8 cellular contexts compared by ENCODE assay signal in the genomic region with DNA sequence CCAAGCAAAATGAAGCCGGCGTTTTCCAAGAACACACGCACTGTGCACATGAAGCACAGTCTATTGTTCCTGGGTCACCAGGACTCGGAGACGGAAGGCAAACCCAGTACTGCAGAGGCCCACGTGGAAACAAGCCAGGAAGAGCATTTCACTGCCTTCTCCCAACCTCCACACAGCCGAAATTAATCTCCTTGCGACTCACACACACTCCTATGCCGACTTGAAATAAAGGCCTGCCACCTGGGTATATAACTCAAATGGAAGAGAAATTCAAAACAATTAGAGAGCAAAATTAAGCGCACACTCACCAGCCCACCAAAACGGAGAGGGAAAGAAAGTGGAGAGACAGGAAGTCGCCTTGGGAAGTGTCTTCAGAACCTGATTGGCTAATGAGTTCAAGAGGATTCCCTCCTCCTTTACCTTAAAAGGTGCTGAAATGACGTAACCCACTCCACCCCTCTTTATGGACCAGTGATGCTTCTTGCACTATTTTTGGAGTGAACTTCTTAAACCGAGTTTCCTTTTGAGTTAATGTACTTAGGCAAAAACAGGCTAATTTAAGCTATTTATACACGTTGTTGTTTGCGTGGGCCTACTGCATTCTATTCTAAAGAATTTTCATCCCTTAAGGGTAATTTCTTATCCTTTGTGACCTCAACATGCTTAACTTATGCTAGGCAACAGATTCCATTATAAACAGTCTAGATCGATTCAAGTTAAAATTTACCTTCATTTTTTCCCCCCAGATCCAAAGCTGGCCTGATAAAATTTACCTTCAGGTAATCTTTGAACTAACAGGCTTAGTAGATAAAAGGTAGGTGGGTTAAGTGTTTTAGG. TPM values are rescaled to one million over a fixed set of nuclear protein-coding genes. Genes with fewer than 3 reads are reported as not detected.
A peak's percentile ranks its signal among the peaks of the same experiment; 100 is the strongest.
DNase-seq lines count a peak whose midpoint lies in the region; ATAC-seq and TF ChIP-seq lines count a peak whose summit lies in the region.

A gene with protein sequence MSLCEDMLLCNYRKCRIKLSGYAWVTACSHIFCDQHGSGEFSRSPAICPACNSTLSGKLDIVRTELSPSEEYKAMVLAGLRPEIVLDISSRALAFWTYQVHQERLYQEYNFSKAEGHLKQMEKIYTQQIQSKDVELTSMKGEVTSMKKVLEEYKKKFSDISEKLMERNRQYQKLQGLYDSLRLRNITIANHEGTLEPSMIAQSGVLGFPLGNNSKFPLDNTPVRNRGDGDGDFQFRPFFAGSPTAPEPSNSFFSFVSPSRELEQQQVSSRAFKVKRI (minus strand): TSS at position 334 of the 837 bp plus-strand sequence. CDS start 16,756 bp downstream, outside the sequence.

- H3K36me3 ChIP-seq in DOHH2 (ENCODE audit: control insufficient read depth, low read length) = peaks cover 41% of the 10 kb centered on the region
- peaks cover 24% of the 10 kb centered on the region; the same call in 1 of the 2 replicates for H3K36me3 ChIP-seq in OCI-LY7 (ENCODE audit: insufficient read depth, low read length)
- H3K36me3 ChIP-seq in esophagus muscularis mucosa = peaks cover 0 to 8% (median 4%) of the 10 kb centered on the region in 4 donors
- no peaks in the 10 kb centered on the region for H3K36me3 ChIP-seq in mucosa of rectum (ENCODE audit: control insufficient read depth in 2 of 2, insufficient read depth in 2 of 2, low read length in 2 of 2)
- peaks cover 2 to 4% of the 10 kb centered on the region in 2 donors for H3K36me3 ChIP-seq in stomach smooth muscle (ENCODE audit: control insufficient read depth in 2 of 2, insufficient read depth in 2 of 2, low read length in 2 of 2)

- no peak for TF ChIP-seq CTCF in DOHH2 (IDR thresholded peaks at IDR 0.05; ENCODE audit: low read depth, low read length, poor library complexity, severe bottlenecking)
- TF ChIP-seq CTCF in OCI-LY7 (conservative IDR thresholded peaks at IDR 0.05; ENCODE audit: low read length) = no peak
- TF ChIP-seq CTCF in esophagus muscularis mucosa (IDR thresholded peaks at IDR 0.05) = no peak

- TF ChIP-seq POLR2A in esophagus muscularis mucosa (IDR thresholded peaks at IDR 0.05; ENCODE audit: low read depth) = peak; percentile 11

- POLR2A ChIA-PET in OCI-LY7 (lab: Charles Lee) = interaction anchor here (0.7 to 2.7 kb wide), 11 partner anchors 9 to 351 kb away, joined by 3 to 73 read pairs (median 4); a partner anchor contains a TSS

- H2AFZ ChIP-seq in OCI-LY7 (ENCODE audit: low read length) = peak within 1 kb of the TSS; percentile 81

- peak within 1 kb of the TSS; percentile 70 to 84 for H3K9ac ChIP-seq in mucosa of rectum (ENCODE audit: low read depth in 1 of 2, low read length in 2 of 2)
- H3K9ac ChIP-seq in stomach smooth muscle (ENCODE audit: low read length in 2 of 2) = peak within 1 kb of the TSS; percentile 82 to 93

- H3K27me3 ChIP-seq in DOHH2 (ENCODE audit: control insufficient read depth, low read length) = no peaks in the 10 kb centered on the region
- no peaks in the 10 kb centered on the region for H3K27me3 ChIP-seq in esophagus muscularis mucosa
- no peaks in the 10 kb centered on the region for H3K27me3 ChIP-seq in mucosa of rectum (ENCODE audit: control insufficient read depth in 2 of 2, insufficient read depth in 2 of 2, low read length in 2 of 2)
- no peaks in the 10 kb centered on the region for H3K27me3 ChIP-seq in stomach smooth muscle (ENCODE audit: control insufficient read depth in 1 of 2, insufficient read depth in 2 of 2, low read length in 2 of 2)

- peak; percentile 93 for ATAC-seq in GM21528 (IDR thresholded peaks at IDR 0.05; ENCODE audit: low FRiP score, unreplicated experiment)

- intact Hi-C loops in OCI-LY7 (cut with micrococcal nuclease; ENCODE audit: unreplicated experiment) = loop anchor here (1.0 kb wide), 1 partner anchor 10 kb away; a partner anchor contains a TSS
- intact Hi-C loops in esophagus muscularis mucosa (cut with DNase I) = loop anchor here (5.0 kb wide), 1 partner anchor 349 kb away; a partner anchor contains a TSS

- no peaks in the 10 kb centered on the region for H3K9me3 ChIP-seq in DOHH2 (ENCODE audit: control insufficient read depth, insufficient read depth, low read length)
- no peaks in the 10 kb centered on the region for H3K9me3 ChIP-seq in OCI-LY7 (ENCODE audit: low read length)
- no peaks in the 10 kb centered on the region for H3K9me3 ChIP-seq in esophagus muscularis mucosa
- H3K9me3 ChIP-seq in mucosa of rectum (ENCODE audit: control insufficient read depth in 2 of 2, low read length in 2 of 2) = no peaks in the 10 kb centered on the region
- no peaks in the 10 kb centered on the region for H3K9me3 ChIP-seq in stomach smooth muscle (ENCODE audit: control insufficient read depth in 2 of 2, low read length in 2 of 2)

- H3K36me3 Mint-ChIP-seq in activated T-cell treated with anti-CD3 and anti-CD28 coated beads, Interleukin-2, amount 50 U/mL, for 24 hours (ENCODE audit: low read depth) = peaks cover 45% of the 10 kb centered on the region

- peaks cover 52% of the 10 kb centered on the region for H3K4me1 ChIP-seq in DOHH2 (ENCODE audit: control insufficient read depth, low read length)
- peaks cover 49% of the 10 kb centered on the region for H3K4me1 ChIP-seq in OCI-LY7 (ENCODE audit: insufficient read depth, low read length, poor library complexity, severe bottlenecking)
- peaks cover 11 to 43% (median 41%) of the 10 kb centered on the region in 4 donors for H3K4me1 ChIP-seq in esophagus muscularis mucosa
- peaks cover 7 to 9% of the 10 kb centered on the region in 2 donors for H3K4me1 ChIP-seq in mucosa of rectum (ENCODE audit: control insufficient read depth in 2 of 2, insufficient read depth in 2 of 2, low read length in 2 of 2)
- H3K4me1 ChIP-seq in stomach smooth muscle (ENCODE audit: control insufficient read depth, insufficient read depth, low read length) = no peaks in the 10 kb centered on the region

- H4K20me1 ChIP-seq in DOHH2 (ENCODE audit: control insufficient read depth, insufficient read depth, low read depth, low read length) (peaks cover 6% of the 10 kb centered on the region; the same call in 1 of the 2 replicates), OCI-LY7 (ENCODE audit: insufficient read depth, low read length) (peaks cover 7% of the 10 kb centered on the region; the same call in 1 of the 2 replicates)

- H3K4me2 ChIP-seq in DOHH2 (ENCODE audit: low read length) = peak within 1 kb of the TSS; percentile 98
- peak within 1 kb of the TSS; percentile 79 for H3K4me2 ChIP-seq in OCI-LY7 (ENCODE audit: low read length)

- CTCF ChIA-PET in OCI-LY7 (lab: Charles Lee; ENCODE audit: unreplicated experiment) = interaction anchor here (0.6 to 1.8 kb wide), 5 partner anchors 8 to 638 kb away, joined by 3 to 11 read pairs (median 4); a partner anchor contains a TSS

- H3K4me1 Mint-ChIP-seq in activated T-cell treated with anti-CD3 and anti-CD28 coated beads, Interleukin-2, amount 50 U/mL, for 24 hours (ENCODE audit: low read depth) = peaks cover 48% of the 10 kb centered on the region

- TF ChIP-seq EP300 in esophagus muscularis mucosa (IDR thresholded peaks at IDR 0.05) = no peak

- H3K4me3 ChIP-seq in DOHH2 (ENCODE audit: low read length) (peak within 1 kb of the TSS; percentile 97), OCI-LY7 (ENCODE audit: low read depth, low read length, poor library complexity, severe bottlenecking) (peak within 1 kb of the TSS; percentile 83), esophagus muscularis mucosa (peak within 1 kb of the TSS; percentile 61 to 68 (median 66)), mucosa of rectum (ENCODE audit: low read length in 2 of 2) (peak within 1 kb of the TSS; percentile 74 to 88), stomach smooth muscle (ENCODE audit: low read length in 2 of 2) (peak within 1 kb of the TSS; percentile 87 to 93)

- peak within 1 kb of the TSS; percentile 97 for H3K27ac Mint-ChIP-seq in activated T-cell treated with anti-CD3 and anti-CD28 coated beads, Interleukin-2, amount 50 U/mL, for 24 hours

- no peaks in the 10 kb centered on the region for H3K9me3 Mint-ChIP-seq in activated T-cell treated with anti-CD3 and anti-CD28 coated beads, Interleukin-2, amount 50 U/mL, for 24 hours

- H3K4me3 Mint-ChIP-seq in activated T-cell treated with anti-CD3 and anti-CD28 coated beads, Interleukin-2, amount 50 U/mL, for 24 hours = peak within 1 kb of the TSS; percentile 96

- under 1% methylated on average over 17 of the region's 17 CpGs for WGBS in esophagus muscularis mucosa

- H3K27ac ChIP-seq in DOHH2 (ENCODE audit: low read depth, low read length) (peak within 1 kb of the TSS; percentile 83), OCI-LY7 (ENCODE audit: low read depth, low read length, poor library complexity, severe bottlenecking) (peak within 1 kb of the TSS; percentile 67), esophagus muscularis mucosa (replicated peaks in 1 of 4) (peak within 1 kb of the TSS; percentile 89 to 92 (median 90)), mucosa of rectum (ENCODE audit: low read depth in 2 of 2, low read length in 2 of 2) (peak within 1 kb of the TSS; percentile 85 to 90), stomach smooth muscle (ENCODE audit: low read length) (peak within 1 kb of the TSS; percentile 90)

- H3K79me2 ChIP-seq in DOHH2 (ENCODE audit: control insufficient read depth, low read length) = peaks cover 59% of the 10 kb centered on the region
- H3K79me2 ChIP-seq in OCI-LY7 (ENCODE audit: insufficient read depth, low read depth, low read length) = peaks cover 60% of the 10 kb centered on the region

- peak; percentile 80 for DNase-seq in HuH-7 (ENCODE audit: low spot score)
- DNase-seq in OCI-LY7 (ENCODE audit: low spot score) = peak; percentile 91
- peak; percentile 52 for DNase-seq in activated T-cell treated with anti-CD3 and anti-CD28 coated beads, Interleukin-2, amount 50 U/mL, for 24 hours
- peak; percentile 92 for DNase-seq in esophagus muscularis mucosa (ENCODE audit: extremely low spot score)

- H3K9me2 ChIP-seq in DOHH2 (replicated peaks; ENCODE audit: control insufficient read depth, low read length) (no peaks in the 10 kb centered on the region), OCI-LY7 (ENCODE audit: insufficient read depth, low read length) (no peaks in the 10 kb centered on the region)

- no TSS peak for BruUV-seq in OCI-LY7 (replicated peaks; lab: Mats Ljungman, UMichigan)

- H3K27me3 Mint-ChIP-seq in activated T-cell treated with anti-CD3 and anti-CD28 coated beads, Interleukin-2, amount 50 U/mL, for 24 hours = no peaks in the 10 kb centered on the region

- peaks cover 27% of the 10 kb centered on the region for H3F3A ChIP-seq in DOHH2 (ENCODE audit: control insufficient read depth, insufficient read depth)

RNA-seq across cellular contexts. Expression of the gene that starts here (rescaled TPM):
- total RNA-seq in OCI-LY7 (2014; rRNA removed; shearing (Covaris generic)) = 56.6 and 58.5 TPM in 2 replicates
- total RNA-seq in OCI-LY7 (2022) (46.5 and 51.3 TPM in 2 replicates), esophagus muscularis mucosa (10 to 100 TPM; 31.8 to 60.6 (median 42.0) TPM)

Comparison
In these comparisons a context has a peak if more than half of its experiments do, and no peak if none do; other contexts are left out.
1. Peak in every context shown above with its lines: DNase-seq, ATAC-seq, H3K4me3 ChIP-seq and H3K27ac ChIP-seq.